34 cellular contexts compared by ENCODE assay signal in the genomic region with DNA sequence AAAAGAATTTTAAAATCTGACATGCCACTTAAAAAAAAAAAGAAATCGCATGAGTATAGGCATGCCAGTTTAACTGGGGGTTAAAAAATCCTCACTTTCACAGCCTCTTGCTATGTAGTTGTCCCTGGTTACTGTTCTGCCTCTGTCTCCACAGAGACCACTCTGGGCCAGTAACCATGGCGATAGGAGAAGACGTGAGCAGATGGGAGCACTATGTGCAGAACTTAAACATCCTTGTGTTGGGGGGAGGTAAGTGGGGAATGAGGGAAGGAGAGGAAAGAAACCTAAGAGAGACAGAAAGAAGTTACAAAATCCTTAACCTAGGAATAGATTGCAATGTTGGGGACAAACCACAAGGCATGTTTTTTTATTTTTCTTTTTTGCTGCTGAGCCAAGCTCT.
"Had no signal": no experiment of that assay in that cellular context is flagged by ENCODE, and none has a peak within 500 bp of the region (broad histone marks: within the 10 kb centered on the region; RNA-seq: fewer than 3 reads in every experiment).

No MANE protein-coding gene starts in this region.

- H2AFZ ChIP-seq: PC-9 had no signal

- H3K27ac ChIP-seq: ascending aorta, PC-9, RWPE1 had no signal

- DNase-seq: activated B cell treated with CpG ODN at 0.5 μM for 24 hours; activated CD4-positive, alpha-beta memory T cell treated with anti-CD3 and anti-CD28 coated beads for 36 hours; activated CD4-positive, alpha-beta T cell treated with anti-CD3 and anti-CD28 coated beads for 4 hours; activated CD4-positive, alpha-beta T cell treated with anti-CD3 and anti-CD28 coated beads, Interleukin-2, amount 50 U/mL, for 1 hour; activated CD4-positive, CD25-positive, alpha-beta regulatory T cell treated with anti-CD3 and anti-CD28 coated beads, Interleukin-2, amount 50 U/mL, for 72 hours; activated CD8-positive, alpha-beta memory T cell treated with anti-CD3 and anti-CD28 coated beads, Interleukin-2, amount 50 U/mL, for 4 hours; activated effector memory CD4-positive, alpha-beta T cell treated with anti-CD3 and anti-CD28 coated beads, Interleukin-2, amount 50 U/mL, for 16 hours; activated naive CD4-positive, alpha-beta T cell; activated naive CD4-positive, alpha-beta T cell treated with anti-CD3 and anti-CD28 coated beads, Interleukin-2, amount 50 U/mL, for 16 hours; activated naive CD8-positive, alpha-beta T cell treated with anti-CD3 and anti-CD28 coated beads for 36 hours; activated T-cell treated with anti-CD3 and anti-CD28 coated beads, Interleukin-2, amount 50 U/mL, for 72 hours; cerebellar nuclear complex; Kasumi-1; KG1; MG63; NCI-H1092 treated with DMSO at 0.1 percent for 48 hours; NCI-H1417; NCI-H146; NCI-H187; NCI-H2029 treated with DMSO at 0.1 percent for 48 hours; NCI-H2107; NCI-H345; NCI-H526 treated with DMSO at 0.1 percent for 48 hours; NK-92 treated with Interleukin-12 subunit alpha and Interleukin-12 subunit beta, amount 100 ng/mL, for 24 hours; PC-9; SIG-M5; SW 1271; T-helper 1 cell; T-helper 2 cell; T-helper 9 cell had no signal

- ATAC-seq: activated T-cell treated with anti-CD3 and anti-CD28 coated beads, Interleukin-2, amount 50 U/mL, for 72 hours; activated T-helper 17 cell treated with anti-CD3 and anti-CD28 coated beads, Interleukin-2, amount 50 U/mL, for 72 hours; Right ventricle myocardium inferior had no signal

- H3K9me3 ChIP-seq: ascending aorta, MG63 had no signal

- H3K27me3 ChIP-seq: ascending aorta, MG63 had no signal

- H3K4me1 ChIP-seq: ascending aorta had no signal

- H3K36me3 ChIP-seq: ascending aorta, MG63 had no signal

- H3K4me3 ChIP-seq: ascending aorta, MG63, PC-9 had no signal

- H3K4me2 ChIP-seq: PC-9 had no signal
